21 cellular contexts compared by ENCODE assay signal in the genomic region with DNA sequence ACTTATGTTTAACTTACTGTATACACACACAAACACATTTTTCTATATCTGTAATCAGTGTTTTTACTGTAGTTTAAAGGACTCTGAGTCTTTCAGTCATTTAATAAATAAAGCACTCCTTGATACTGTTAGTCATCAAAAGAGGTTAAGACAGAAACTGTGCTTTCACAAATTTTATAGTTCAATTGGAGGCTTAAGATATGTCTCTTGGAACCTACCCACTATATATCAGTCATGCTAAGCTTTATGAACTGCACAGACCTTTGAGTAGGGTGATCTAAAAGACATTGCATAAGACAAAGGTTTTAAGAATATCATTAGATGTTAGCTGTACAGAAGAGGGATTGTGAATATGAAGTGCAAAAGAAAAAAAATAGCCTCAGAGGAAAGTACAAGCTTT. TPM values are rescaled to one million over a fixed set of nuclear protein-coding genes. Genes with fewer than 3 reads are reported as not detected.
"Had no signal": no experiment of that assay in that cellular context is flagged by ENCODE, and none has a peak within 500 bp of the region (broad histone marks: within the 10 kb centered on the region; RNA-seq: fewer than 3 reads in every experiment).

No MANE protein-coding gene starts in this region.

- H3K27ac Mint-ChIP-seq: activated naive CD4-positive, alpha-beta T cell treated with anti-CD3 and anti-CD28 coated beads for 36 hours; nephron had no signal

- H3K27me3 ChIP-seq: right atrium auricular region, upper lobe of left lung had no signal

- ATAC-seq: left ventricle myocardium superior had no signal

- H3K9me3 Mint-ChIP-seq: activated naive CD4-positive, alpha-beta T cell treated with anti-CD3 and anti-CD28 coated beads for 36 hours; nephron had no signal

- H3K4me3 Mint-ChIP-seq: activated naive CD4-positive, alpha-beta T cell treated with anti-CD3 and anti-CD28 coated beads for 36 hours; nephron had no signal

- H3K4me1 Mint-ChIP-seq: nephron had no signal

- H3K9me3 ChIP-seq: right atrium auricular region, upper lobe of left lung had no signal

- H3K4me3 ChIP-seq: right atrium auricular region, SK-N-MC, skin epidermis, upper lobe of left lung had no signal

- H3K27ac ChIP-seq: right atrium auricular region, SK-N-MC, skin epidermis, upper lobe of left lung had no signal

- DNase-seq: activated CD8-positive, alpha-beta memory T cell treated with anti-CD3 and anti-CD28 coated beads for 24 hours; activated naive CD4-positive, alpha-beta T cell treated with anti-CD3 and anti-CD28 coated beads for 36 hours; amniotic stem cell; caudate nucleus; erythroblast; hippocampal formation; kidney glomerular epithelial cell; left ventricle myocardium superior; mesenchymal stem cell; nucleus accumbens; stimulated activated CD4-positive, alpha-beta T cell treated with anti-CD3 and anti-CD28 coated beads, Interleukin-15, amount 100 ng/mL, for 24 hours; stimulated activated CD4-positive, alpha-beta T cell treated with anti-CD3 and anti-CD28 coated beads, Interleukin-4, amount 100 ng/mL, for 24 hours; stimulated activated naive CD4-positive, alpha-beta T cell treated with Interleukin-2 at 50 U/mL for 16 hours; T-helper 1 cell; upper lobe of left lung had no signal

- H3K4me1 ChIP-seq: upper lobe of left lung had no signal

RNA-seq across cellular contexts. Expression of a gene that starts 29.7 kb away (rescaled TPM):
- total RNA-seq: activated naive CD4-positive, alpha-beta T cell treated with anti-CD3 and anti-CD28 coated beads for 36 hours; left ventricle myocardium superior; posterior vena cava; right atrium auricular region; temporal lobe; upper lobe of left lung had no signal
